ENCODE assay signal across 21 cellular contexts in genomic region chr13:44336934-44337333, GRCh38.
"Had no signal": no experiment of that assay in that cellular context is flagged by ENCODE, and none has a peak within 500 bp of the region (broad histone marks: within the 10 kb centered on the region; RNA-seq: fewer than 3 reads in every experiment).

No MANE protein-coding gene starts in this region.

- ATAC-seq: T-helper 17 cell had no signal

- DNase-seq: activated CD4-positive, alpha-beta memory T cell treated with anti-CD3 and anti-CD28 coated beads, Interleukin-2, amount 10 ng/mL, durations not matched to agents 7 days and 5 days; activated CD4-positive, alpha-beta T cell treated with anti-CD3 and anti-CD28 coated beads for 36 hours; activated CD4-positive, alpha-beta T cell treated with anti-CD3 and anti-CD28 coated beads, Interleukin-2, amount 50 U/mL, for 1 hour; activated gamma-delta T cell treated with Interleukin-2 at 50 U/mL for 16 hours; activated naive CD4-positive, alpha-beta T cell treated with anti-CD3 and anti-CD28 coated beads, Interleukin-2, amount 10 ng/mL, durations not matched to agents 7 days and 5 days; activated naive CD8-positive, alpha-beta T cell treated with anti-CD3 and anti-CD28 coated beads for 36 hours; activated T-cell treated with anti-CD3 and anti-CD28 coated beads for 4 hours; activated T-cell treated with anti-CD3 and anti-CD28 coated beads, Interleukin-2, amount 50 U/mL, for 48 hours; brain microvascular endothelial cell; cerebellar nuclear complex; MG63; MV-4-11; NCI-H1105; NCI-H1436; NCI-H187; NCI-H2081; NCI-H524; SIG-M5; T-helper 17 cell; T-helper 9 cell; WERI-Rb-1 had no signal

- H3K27ac ChIP-seq: brain microvascular endothelial cell, WERI-Rb-1 had no signal
